9 cellular contexts compared by ENCODE assay signal in the genomic region with DNA sequence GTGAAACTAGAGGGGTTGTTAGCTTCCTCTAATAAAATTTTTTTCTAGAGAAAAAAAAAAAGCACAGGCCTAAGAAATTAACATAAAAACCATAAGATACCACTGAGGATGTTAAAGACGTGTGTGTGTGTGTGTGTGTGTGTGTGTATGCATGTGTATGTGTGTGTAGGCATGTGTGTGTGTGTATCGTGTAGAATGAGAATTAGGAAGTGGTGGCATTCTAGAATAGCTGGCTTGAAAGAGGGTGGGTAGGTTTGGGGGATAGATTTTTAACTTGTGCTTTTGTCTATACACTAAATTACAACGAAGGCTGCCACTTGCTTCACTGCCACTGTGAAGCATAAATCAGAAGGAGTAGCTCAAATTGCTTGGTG. TPM values are rescaled to one million over a fixed set of nuclear protein-coding genes. Genes with fewer than 3 reads are reported as not detected.
"Had no signal": no experiment of that assay in that cellular context is flagged by ENCODE, and none has a peak within 500 bp of the region (broad histone marks: within the 10 kb centered on the region; RNA-seq: fewer than 3 reads in every experiment).

No MANE protein-coding gene starts in this region.

- ATAC-seq: K562 had no signal

- H3K9ac ChIP-seq: KMS-11 had no signal

- FAIRE-seq: HTR-8/SVneo, K562 had no signal

- H3K4me2 ChIP-seq: KMS-11 had no signal

- H3K27ac ChIP-seq: HL-60, KMS-11 had no signal

- H3K4me3 ChIP-seq: K562 had no signal

- DNase-seq: KBM-7, KG1 had no signal

RNA-seq across cellular contexts. Expression of a gene that starts 22.5 kb away (rescaled TPM):
- total RNA-seq: HT-29, HT1080 had no signal
- polyA plus RNA-seq: IgD-negative memory B cell had no signal

RNA-seq across cellular contexts. Expression of a gene that starts 23.0 kb away (rescaled TPM):
- total RNA-seq: HT-29 had no signal
- polyA plus RNA-seq: IgD-negative memory B cell had no signal

RNA-seq across cellular contexts. Expression of a gene that starts 54.9 kb away (rescaled TPM):
- total RNA-seq: HT-29 had no signal
- polyA plus RNA-seq: IgD-negative memory B cell had no signal
